1 cellular context compared by ENCODE assay signal in the genomic region with DNA sequence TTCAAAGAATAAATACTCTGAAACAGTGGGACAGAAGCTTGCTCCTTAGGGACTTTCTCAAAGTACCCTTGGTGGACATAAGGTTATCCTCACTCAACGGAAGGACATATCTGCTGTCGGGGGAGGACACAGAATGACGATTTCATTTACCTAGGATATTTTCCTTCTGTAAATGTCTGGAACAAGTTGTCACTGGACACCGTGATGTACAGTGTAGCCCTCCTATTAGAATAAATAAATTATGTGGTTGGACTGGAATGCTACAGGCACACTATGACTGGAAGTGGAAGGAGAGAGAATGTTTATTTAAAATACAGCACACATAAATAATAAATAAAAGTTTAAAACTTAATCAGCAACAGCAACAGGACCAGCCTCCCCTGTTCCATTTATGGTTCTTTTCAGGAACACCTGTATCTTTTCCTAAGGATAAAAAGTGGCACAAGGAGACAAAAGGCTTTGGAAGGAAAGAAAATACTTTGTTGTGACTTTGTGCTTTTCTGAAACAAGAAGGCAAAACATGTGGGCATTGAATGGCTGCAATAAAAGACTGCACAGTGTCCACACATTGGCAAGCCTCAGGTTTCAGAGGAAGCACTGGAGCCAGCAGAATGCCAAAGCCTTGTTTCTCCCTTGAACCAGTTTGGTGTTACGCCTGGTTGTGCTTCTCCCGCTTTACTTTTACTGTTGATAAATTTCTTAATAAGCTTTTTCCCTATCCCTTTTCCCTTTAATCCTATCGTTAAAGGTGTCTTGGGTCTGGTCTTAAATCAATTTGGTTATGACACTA.
TF ChIP-seq lines count a peak whose summit lies in the region.

No MANE protein-coding gene starts in this region.

TF ChIP-seq in A549, 52 proteins besides CTCF, POLR2A, EP300 and RAD21 (continued from another document):
- TF ChIP-seq, protein P1, sequence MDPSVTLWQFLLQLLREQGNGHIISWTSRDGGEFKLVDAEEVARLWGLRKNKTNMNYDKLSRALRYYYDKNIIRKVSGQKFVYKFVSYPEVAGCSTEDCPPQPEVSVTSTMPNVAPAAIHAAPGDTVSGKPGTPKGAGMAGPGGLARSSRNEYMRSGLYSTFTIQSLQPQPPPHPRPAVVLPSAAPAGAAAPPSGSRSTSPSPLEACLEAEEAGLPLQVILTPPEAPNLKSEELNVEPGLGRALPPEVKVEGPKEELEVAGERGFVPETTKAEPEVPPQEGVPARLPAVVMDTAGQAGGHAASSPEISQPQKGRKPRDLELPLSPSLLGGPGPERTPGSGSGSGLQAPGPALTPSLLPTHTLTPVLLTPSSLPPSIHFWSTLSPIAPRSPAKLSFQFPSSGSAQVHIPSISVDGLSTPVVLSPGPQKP (IDR thresholded peaks at IDR 0.05; ENCODE audit: low read depth, low read length): no peak
- TF ChIP-seq MAZ (IDR thresholded peaks at IDR 0.05; ENCODE audit: borderline replicate concordance, low read depth, low read length): no peak
- no peak for TF ChIP-seq CHD4 (IDR thresholded peaks at IDR 0.05; ENCODE audit: borderline replicate concordance)
- TF ChIP-seq EHF (CRISPR knock-in tag; IDR thresholded peaks at IDR 0.05): no peak
- no peak for TF ChIP-seq ZFP36 (IDR thresholded peaks at IDR 0.05; ENCODE audit: borderline replicate concordance, partially characterized antibody)
- no peak for TF ChIP-seq CEBPB (IDR thresholded peaks at IDR 0.05)
- TF ChIP-seq GATA3 (IDR thresholded peaks at IDR 0.05; ENCODE audit: borderline replicate concordance): no peak
- no peak for TF ChIP-seq TFCP2L1 (CRISPR knock-in tag; IDR thresholded peaks at IDR 0.05)
- no peak for TF ChIP-seq NPAS2 (CRISPR knock-in tag; IDR thresholded peaks at IDR 0.05; ENCODE audit: borderline replicate concordance)
- no peak for TF ChIP-seq CBX2 (IDR thresholded peaks at IDR 0.05; ENCODE audit: borderline replicate concordance, low read depth)
- TF ChIP-seq E2F6 (IDR thresholded peaks at IDR 0.05; ENCODE audit: borderline replicate concordance, low read depth): no peak
- TF ChIP-seq EHMT2 (IDR thresholded peaks at IDR 0.05; ENCODE audit: low read depth): no peak
- TF ChIP-seq KDM1A (IDR thresholded peaks at IDR 0.05; ENCODE audit: low read depth): no peak
- TF ChIP-seq ZC3H11A (IDR thresholded peaks at IDR 0.05): no peak
- no peak for TF ChIP-seq RNF2 (IDR thresholded peaks at IDR 0.05; ENCODE audit: borderline replicate concordance, low read depth)
- TF ChIP-seq KDM5A (IDR thresholded peaks at IDR 0.05): no peak
